Comparison of ENCODE assay signal across 8 cellular contexts in the genomic region with DNA sequence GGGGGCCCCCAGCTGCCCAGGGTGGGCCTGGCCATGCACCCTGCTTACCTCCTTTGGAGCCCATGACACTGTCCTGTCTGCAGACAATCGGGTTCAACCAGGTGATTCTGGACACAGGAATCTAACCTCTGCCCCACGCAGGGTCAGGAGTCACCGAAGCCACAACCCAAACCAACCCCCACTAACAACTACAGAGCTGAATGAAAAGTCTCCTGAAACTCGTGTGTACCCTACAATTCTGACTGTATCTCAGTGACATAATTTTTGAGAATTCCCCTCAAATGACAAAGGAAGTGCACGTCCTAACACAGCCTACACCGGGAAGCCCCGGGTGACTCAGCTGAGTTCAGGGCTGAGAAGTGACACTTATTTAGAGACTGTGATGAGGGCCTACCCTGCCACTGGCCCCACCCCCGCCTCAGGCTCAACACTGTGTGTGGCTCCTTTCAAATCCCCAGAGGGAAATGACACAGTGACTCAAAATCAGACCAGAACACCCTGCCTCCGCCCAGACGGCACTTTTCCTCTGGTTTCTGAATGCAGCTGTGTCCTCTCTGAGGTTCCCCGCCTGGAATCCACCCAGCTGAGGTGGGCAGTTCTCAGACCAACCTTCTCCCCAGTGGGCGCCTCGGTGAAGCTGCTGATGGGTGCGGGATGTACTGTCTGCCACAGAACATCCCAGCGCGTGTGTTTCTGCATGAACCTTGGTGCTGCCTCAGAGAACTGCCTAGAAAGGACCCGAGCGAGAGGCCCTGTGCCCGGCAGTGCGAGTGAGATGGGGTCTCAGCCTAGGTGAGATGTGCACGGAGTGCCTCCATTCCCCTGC. TPM values are rescaled to one million over a fixed set of nuclear protein-coding genes. Genes with fewer than 3 reads are reported as not detected.
DNase-seq lines count a peak whose midpoint lies in the region; ATAC-seq and TF ChIP-seq lines count a peak whose summit lies in the region.
"Had no signal": no experiment of that assay in that cellular context is flagged by ENCODE, and none has a peak within 500 bp of the region (broad histone marks: within the 10 kb centered on the region; RNA-seq: fewer than 3 reads in every experiment).

No MANE protein-coding gene starts in this region.

- ATAC-seq in HG03097 (IDR thresholded peaks at IDR 0.05; ENCODE audit: low FRiP score, unreplicated experiment): peak; percentile 78
- peak; percentile 42 to 74 for ATAC-seq in upper lobe of left lung (ENCODE audit: low FRiP score in 2 of 2)
- ATAC-seq: left colon had no signal

- TF ChIP-seq CTCF in astrocyte of the spinal cord (IDR thresholded peaks at IDR 0.05; ENCODE audit: low read depth, low read length) (no peak), upper lobe of left lung (IDR thresholded peaks at IDR 0.05) (no peak)

- peaks cover 10 to 71% (median 57%) of the 10 kb centered on the region in 4 donors for H3K36me3 ChIP-seq in upper lobe of left lung

- H3K4me3 ChIP-seq in astrocyte of the spinal cord (ENCODE audit: low read depth, low read length) (no peak overlapping the region), upper lobe of left lung (no peak overlapping the region)

- H3K27ac ChIP-seq in upper lobe of left lung: peak overlapping the region; percentile 36 to 66 (median 60)

- H3K9me3 ChIP-seq in upper lobe of left lung: no peaks in the 10 kb centered on the region

- no peak for TF ChIP-seq EP300 in upper lobe of left lung (IDR thresholded peaks at IDR 0.05)

- peak; percentile 87 for DNase-seq in T-helper 22 cell (ENCODE audit: low read depth)
- DNase-seq in astrocyte of the spinal cord (ENCODE audit: low read depth, low spot score): peak; percentile 40
- DNase-seq in myocyte (ENCODE audit: low read depth): peak; percentile 78
- peak; percentile 50 to 73 for DNase-seq in upper lobe of left lung
- DNase-seq in DMS79 (lab: John Stamatoyannopoulos, UW): no peak

- peaks cover 13 to 25% (median 24%) of the 10 kb centered on the region in 4 donors for H3K4me1 ChIP-seq in upper lobe of left lung

- H3K27me3 ChIP-seq in upper lobe of left lung: no peaks in the 10 kb centered on the region

- TF ChIP-seq POLR2A in GM18951 (IDR thresholded peaks at IDR 0.05; ENCODE audit: extremely low read depth, insufficient read depth, insufficient read length): peak; percentile 41
- no peak for TF ChIP-seq POLR2A in upper lobe of left lung (IDR thresholded peaks at IDR 0.05)

- in situ Hi-C loops in GM18951 (cut with MboI; ENCODE audit: low sequenced_read_pairs, unreplicated experiment) (no loop called here), astrocyte of the spinal cord (cut with HindIII; ENCODE audit: low sequenced_read_pairs) (no loop called here)

- 64% methylated on average over 18 to 21 of the region's 21 CpGs for WGBS in upper lobe of left lung, 2 donors

RNA-seq across cellular contexts. Expression of gene TNIP2, which starts 9.9 kb away (rescaled TPM):
- total RNA-seq in myocyte (32.3 and 54.5 TPM in 2 replicates), upper lobe of left lung (10 to 100 TPM; 39.4 to 87.1 (median 60.1) TPM)
- polyA plus RNA-seq in myocyte (2012): 25.1 TPM

RNA-seq across cellular contexts. Expression of gene SH3BP2, which starts 46.7 kb away (rescaled TPM):
- total RNA-seq in myocyte: 24.9 and 31.1 TPM in 2 replicates
- 14.4 TPM for polyA plus RNA-seq in myocyte (2012)
- 100 to 1,000 TPM in 3 of 6 donors, 10 to 100 TPM in 3; 59.1 to 358 (median 103) TPM for total RNA-seq in upper lobe of left lung
